In the genomic region with DNA sequence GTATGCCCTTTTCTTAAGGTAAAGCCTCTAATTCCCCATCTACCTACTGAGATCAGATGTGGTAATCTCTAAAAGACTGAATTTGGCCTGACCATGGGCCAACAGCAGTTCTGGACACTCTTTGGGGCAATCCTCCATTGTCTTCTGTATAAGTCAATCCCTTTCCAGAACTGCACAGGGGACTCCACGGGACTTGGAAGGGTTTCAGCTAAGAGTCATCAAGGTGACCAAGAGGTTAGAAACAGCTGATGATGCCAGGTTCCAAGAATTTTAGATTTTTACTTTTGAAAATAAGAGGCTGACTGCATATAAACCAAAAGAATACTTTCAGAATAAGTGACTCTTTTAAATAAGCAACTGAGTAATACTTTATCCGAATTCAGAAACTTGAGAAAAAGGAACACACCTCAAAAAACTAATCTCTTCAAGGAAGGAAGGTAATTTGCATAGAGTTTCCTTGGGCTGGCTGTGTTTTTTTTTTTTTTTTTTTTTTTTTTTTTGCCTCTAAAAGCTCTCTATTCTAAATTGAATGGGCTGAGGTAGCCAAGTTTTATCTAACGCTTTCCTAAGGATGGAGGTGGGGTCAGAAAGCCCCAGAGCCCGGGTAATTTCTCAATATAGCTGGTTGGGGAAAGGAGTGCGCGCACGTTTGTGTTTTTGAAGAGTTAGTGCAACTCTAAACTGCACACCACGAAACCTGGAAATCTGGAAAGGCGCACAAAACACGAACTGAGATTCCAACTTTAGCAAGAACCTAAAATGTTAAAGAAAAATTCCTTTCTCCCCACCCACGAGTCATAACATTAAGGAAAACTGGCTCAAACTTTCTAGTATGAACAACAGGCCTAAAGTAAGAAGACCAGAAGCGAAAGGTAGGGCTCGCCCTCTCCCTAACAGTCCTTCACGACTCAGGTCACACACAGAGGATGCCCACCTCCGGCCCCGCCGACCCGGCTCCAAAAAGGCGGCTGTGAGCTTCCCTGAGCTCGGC, we compare ENCODE assay signal across 1 cellular context.
TF ChIP-seq lines count a peak whose summit lies in the region.

No MANE protein-coding gene starts in this region.

TF ChIP-seq in A549, 52 proteins besides CTCF, POLR2A, EP300 and RAD21 (continued from another document):
- TF ChIP-seq, protein P1, sequence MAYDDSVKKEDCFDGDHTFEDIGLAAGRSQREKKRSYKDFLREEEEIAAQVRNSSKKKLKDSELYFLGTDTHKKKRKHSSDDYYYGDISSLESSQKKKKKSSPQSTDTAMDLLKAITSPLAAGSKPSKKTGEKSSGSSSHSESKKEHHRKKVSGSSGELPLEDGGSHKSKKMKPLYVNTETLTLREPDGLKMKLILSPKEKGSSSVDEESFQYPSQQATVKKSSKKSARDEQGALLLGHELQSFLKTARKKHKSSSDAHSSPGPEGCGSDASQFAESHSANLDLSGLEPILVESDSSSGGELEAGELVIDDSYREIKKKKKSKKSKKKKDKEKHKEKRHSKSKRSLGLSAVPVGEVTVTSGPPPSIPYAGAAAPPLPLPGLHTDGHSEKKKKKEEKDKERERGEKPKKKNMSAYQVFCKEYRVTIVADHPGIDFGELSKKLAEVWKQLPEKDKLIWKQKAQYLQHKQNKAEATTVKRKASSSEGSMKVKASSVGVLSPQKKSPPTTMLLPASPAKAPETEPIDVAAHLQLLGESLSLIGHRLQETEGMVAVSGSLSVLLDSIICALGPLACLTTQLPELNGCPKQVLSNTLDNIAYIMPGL (CRISPR knock-in tag; IDR thresholded peaks at IDR 0.05; ENCODE audit: borderline replicate concordance): no peak
- TF ChIP-seq HOXB13 (CRISPR knock-in tag; IDR thresholded peaks at IDR 0.05; ENCODE audit: low read depth) (no peak), RCOR1 (IDR thresholded peaks at IDR 0.05; ENCODE audit: low read depth, low read length) (no peak), RARB (CRISPR knock-in tag; IDR thresholded peaks at IDR 0.05) (no peak)
- TF ChIP-seq, protein P2, sequence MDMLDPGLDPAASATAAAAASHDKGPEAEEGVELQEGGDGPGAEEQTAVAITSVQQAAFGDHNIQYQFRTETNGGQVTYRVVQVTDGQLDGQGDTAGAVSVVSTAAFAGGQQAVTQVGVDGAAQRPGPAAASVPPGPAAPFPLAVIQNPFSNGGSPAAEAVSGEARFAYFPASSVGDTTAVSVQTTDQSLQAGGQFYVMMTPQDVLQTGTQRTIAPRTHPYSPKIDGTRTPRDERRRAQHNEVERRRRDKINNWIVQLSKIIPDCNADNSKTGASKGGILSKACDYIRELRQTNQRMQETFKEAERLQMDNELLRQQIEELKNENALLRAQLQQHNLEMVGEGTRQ (IDR thresholded peaks at IDR 0.05): no peak
